ENCODE assay signal across 1 cellular context in the genomic region with DNA sequence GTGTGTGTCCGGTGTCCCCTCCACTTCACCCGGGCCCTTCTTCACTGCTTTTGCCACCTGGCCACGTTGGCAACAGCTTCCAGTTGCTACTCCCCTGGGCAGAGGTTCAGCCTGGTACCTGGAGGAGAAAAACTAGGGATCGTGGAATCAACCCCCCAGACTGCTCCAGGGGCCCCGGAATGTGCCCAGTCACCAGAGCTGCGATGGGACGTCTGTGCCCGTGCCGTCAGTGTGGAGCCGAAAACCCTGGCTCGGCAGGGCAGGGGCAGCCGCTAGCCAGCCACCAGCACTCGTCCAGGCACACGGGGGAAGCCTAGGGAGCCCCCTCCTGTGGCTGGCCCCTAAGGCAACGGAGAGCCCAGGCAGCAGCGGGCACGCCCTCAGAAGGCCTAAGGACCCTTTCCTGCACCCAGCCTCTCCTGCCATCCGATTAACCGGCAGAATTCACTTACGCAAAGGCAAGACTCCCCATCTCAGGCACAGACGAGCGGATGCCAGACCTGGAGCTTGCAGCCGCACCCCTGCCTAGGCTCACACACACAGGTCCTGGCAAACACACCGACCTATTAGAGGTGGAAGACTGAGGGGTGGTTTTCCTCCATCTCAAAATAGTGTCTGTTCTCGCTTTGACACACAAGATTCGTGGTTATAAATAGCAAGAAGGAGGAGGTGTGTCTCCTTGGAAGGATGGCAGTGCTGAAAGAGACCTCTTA.
A peak's percentile ranks its signal among the peaks of the same experiment; 100 is the strongest.
TF ChIP-seq lines count a peak whose summit lies in the region.

No MANE protein-coding gene starts in this region.

TF ChIP-seq in GM12878, 131 proteins besides CTCF, POLR2A, EP300 and RAD21 (continued from another document):
- TF ChIP-seq NKRF (conservative IDR thresholded peaks at IDR 0.05) (no peak; the same call in 1 of the 2 replicates), MLLT1 (IDR thresholded peaks at IDR 0.05) (peak; percentile 41; the same call in 1 of the 2 replicates), SUZ12 (IDR thresholded peaks at IDR 0.05; ENCODE audit: unreplicated experiment) (no peak), IKZF1 (conservative IDR thresholded peaks at IDR 0.05) (peak; percentile 21; the same call in 1 of the 2 replicates)
